In the genomic region with DNA sequence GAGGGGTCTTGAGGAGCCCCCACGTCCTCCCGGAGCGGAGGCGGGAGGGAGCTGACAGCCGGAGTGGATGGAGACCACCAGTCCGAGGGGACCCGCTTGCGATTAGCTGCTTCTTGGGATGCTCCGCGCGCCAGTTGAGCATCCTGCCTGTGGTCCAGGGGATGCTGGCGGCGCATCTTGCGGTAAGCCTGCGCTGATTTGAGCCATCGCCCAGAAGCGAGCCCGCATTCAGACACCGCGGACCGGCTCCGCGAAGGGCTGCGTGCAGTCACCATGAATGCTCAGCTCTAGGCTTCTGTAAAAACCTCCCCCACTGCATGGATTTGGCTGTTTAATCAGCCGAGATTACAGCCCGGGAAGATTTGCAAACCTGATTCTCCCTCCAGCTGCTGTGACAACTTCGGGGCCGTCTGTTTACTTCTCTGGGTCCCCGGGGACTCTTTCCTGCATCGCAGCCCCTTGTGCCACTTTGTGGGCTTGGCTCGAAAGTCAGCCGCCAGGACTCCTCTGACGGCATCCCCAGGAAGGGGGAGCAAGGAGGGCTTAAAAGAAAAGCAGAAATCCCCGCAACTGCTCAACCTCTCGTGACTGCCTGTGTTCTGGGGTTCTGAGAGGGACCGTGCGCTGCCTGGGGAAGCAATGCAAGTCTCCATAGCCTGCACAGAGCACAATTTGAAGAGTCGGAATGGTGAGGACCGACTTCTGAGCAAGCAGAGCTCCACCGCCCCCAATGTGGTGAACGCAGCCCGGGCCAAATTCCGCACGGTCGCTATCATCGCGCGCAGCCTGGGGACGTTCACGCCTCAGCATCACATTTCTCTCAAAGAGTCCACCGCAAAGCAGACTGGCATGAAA, we compare ENCODE assay signal across 8 cellular contexts.
DNase-seq lines count a peak whose midpoint lies in the region; ATAC-seq and TF ChIP-seq lines count a peak whose summit lies in the region.

No MANE protein-coding gene starts in this region.

- H3K4me3 ChIP-seq in BJ (ENCODE audit: low read depth, low read length) (peak overlapping the region; percentile 22), iPS-11a (ENCODE audit: low read depth, low read length) (peak overlapping the region; percentile 33)

- ATAC-seq in HG02981 (IDR thresholded peaks at IDR 0.05; ENCODE audit: unreplicated experiment) (peak; percentile 58), HG02970 (IDR thresholded peaks at IDR 0.05; ENCODE audit: low FRiP score, unreplicated experiment) (no peak), GM21360 (IDR thresholded peaks at IDR 0.05; ENCODE audit: unreplicated experiment) (no peak)

- H3K36me3 ChIP-seq in BJ (ENCODE audit: control insufficient read depth, insufficient read depth, low read length): no peaks in the 10 kb centered on the region

- H3K27me3 Mint-ChIP-seq in immature natural killer cell (ENCODE audit: low read depth in 3 of 3): peaks cover 16 to 26% (median 25%) of the 10 kb centered on the region in 3 donors

- CTCF ChIA-PET in BJ (lab: Yijun Ruan, JAX): interaction anchor here (0.9 kb wide), 1 partner anchor 117 kb away, joined by 3 read pairs; no protein-coding TSS in a partner anchor

- H3K27ac Mint-ChIP-seq in immature natural killer cell: no peak overlapping the region

- no peaks in the 10 kb centered on the region for H3K36me3 Mint-ChIP-seq in immature natural killer cell

- peak overlapping the region in 1 of 5 donors; percentile 30 for H3K4me3 Mint-ChIP-seq in immature natural killer cell

- H3K4me1 Mint-ChIP-seq in immature natural killer cell: no peaks in the 10 kb centered on the region

- peaks cover 21% of the 10 kb centered on the region for H3K27me3 ChIP-seq in BJ (ENCODE audit: control insufficient read depth, insufficient read depth, low read length)

- POLR2A ChIA-PET in BJ (lab: Charles Lee): no interaction called here

- TF ChIP-seq CTCF in BJ (IDR thresholded peaks at IDR 0.05; ENCODE audit: insufficient read depth, low read depth, low read length): no peak

- H3K9me3 Mint-ChIP-seq in immature natural killer cell: peaks cover 0 to 2% (median 0%) of the 10 kb centered on the region in 6 donors

- DNase-seq in BJ (ENCODE audit: low read depth): no peak
- peak in 33 of 58 donors; percentile 22 to 79 (median 47) for DNase-seq in anterior cingulate cortex (lab: John Stamatoyannopoulos, UW)
- DNase-seq in stimulated activated CD8-positive, alpha-beta memory T cell treated with anti-CD3 and anti-CD28 coated beads, Interleukin-12 subunit alpha, Interleukin-12 subunit beta, amount 100 ng/mL, for 4 hours (ENCODE audit: low read depth): peak; percentile 1
- DNase-seq in immature natural killer cell: no peak

Comparison
In these comparisons a context has a peak if more than half of its experiments do, and no peak if none do; other contexts are left out.
1. DNase-seq: peak in anterior cingulate cortex (33 of 58) and stimulated activated CD8-positive, alpha-beta memory T cell treated with anti-CD3 and anti-CD28 coated beads, Interleukin-12 subunit alpha, Interleukin-12 subunit beta, amount 100 ng/mL, for 4 hours (single experiment); none in BJ (single experiment) and immature natural killer cell (0 of 3).